7 cellular contexts compared by ENCODE assay signal in the genomic region with DNA sequence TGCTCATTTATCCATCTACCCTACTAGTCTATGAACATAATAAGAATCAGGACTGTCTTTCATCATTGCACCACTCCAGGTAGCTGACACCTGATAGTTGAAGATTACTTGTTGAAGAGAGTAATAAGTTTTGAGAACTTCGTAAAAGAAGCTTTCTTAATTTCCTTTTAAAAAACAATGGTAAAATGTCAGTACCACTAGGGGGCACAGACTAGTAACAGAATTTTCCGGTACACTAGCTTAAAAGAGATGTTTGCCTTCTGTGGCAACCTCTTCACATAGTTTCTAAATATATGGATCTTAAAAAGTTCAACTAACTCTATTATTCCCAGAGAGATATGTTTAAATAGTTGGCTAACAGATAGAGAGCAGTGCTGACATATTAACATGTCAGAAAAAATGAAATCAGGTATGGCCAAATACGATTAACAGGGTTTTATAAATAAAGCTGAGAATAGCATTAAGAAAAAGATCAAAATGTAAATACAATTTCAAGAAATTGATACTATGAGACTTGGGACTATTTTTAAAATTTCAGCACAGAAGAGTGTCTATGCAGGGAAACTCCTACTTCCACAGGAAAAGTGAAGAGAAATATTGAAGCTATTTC. TPM values are rescaled to one million over a fixed set of nuclear protein-coding genes. Genes with fewer than 3 reads are reported as not detected.
A peak's percentile ranks its signal among the peaks of the same experiment; 100 is the strongest.
DNase-seq lines count a peak whose midpoint lies in the region; ATAC-seq, FAIRE-seq and TF ChIP-seq lines count a peak whose summit lies in the region.

No MANE protein-coding gene starts in this region.

- no peaks in the 10 kb centered on the region for H3K9me3 Mint-ChIP-seq in stimulated activated naive CD8-positive, alpha-beta T cell treated with anti-CD3 and anti-CD28 coated beads, Interleukin-15, amount 100 ng/mL, for 72 hours

- no peaks in the 10 kb centered on the region for H3K27me3 ChIP-seq in GM12878 (replicated peaks in 1 of 2; ENCODE audit: control insufficient read depth in 2 of 2, insufficient read depth in 2 of 2, low read length in 1 of 2)
- H3K27me3 ChIP-seq in lung (ENCODE audit: control insufficient read depth, insufficient read depth): no peaks in the 10 kb centered on the region

- H3K36me3 ChIP-seq in GM12878 (ENCODE audit: control insufficient read depth in 2 of 2, insufficient read depth in 2 of 2, low read length in 1 of 2): no peaks in the 10 kb centered on the region
- no peaks in the 10 kb centered on the region for H3K36me3 ChIP-seq in lung (ENCODE audit: control insufficient read depth in 2 of 2, insufficient read depth in 2 of 2, low read length in 2 of 2)

- H3K4me3 ChIP-seq in GM12878 (no peak overlapping the region), lung (no peak overlapping the region)

- H3K27me3 Mint-ChIP-seq in stimulated activated naive CD8-positive, alpha-beta T cell treated with anti-CD3 and anti-CD28 coated beads, Interleukin-15, amount 100 ng/mL, for 72 hours: no peaks in the 10 kb centered on the region

- SMC1A ChIA-PET in GM12878 (lab: Charles Lee; ENCODE audit: uncharacterized antibody, unreplicated experiment): interaction anchor here (0.6 to 15.6 kb wide), 88 partner anchors 8 to 714 kb away, joined by 3 to 446 read pairs (median 4); no protein-coding TSS in a partner anchor

- no peak overlapping the region for H3K27ac Mint-ChIP-seq in stimulated activated naive CD8-positive, alpha-beta T cell treated with anti-CD3 and anti-CD28 coated beads, Interleukin-15, amount 100 ng/mL, for 72 hours

- H3K9ac ChIP-seq in GM12878 (ENCODE audit: control insufficient read depth, insufficient read depth, low read length): no peak overlapping the region

- no peak for TF ChIP-seq POLR2A in GM12878 (IDR thresholded peaks at IDR 0.05; ENCODE audit: low read depth, low read length)

- RAD21 ChIA-PET in GM12878 (lab: Charles Lee; ENCODE audit: unreplicated experiment): interaction anchor here (0.6 to 10.4 kb wide), 72 partner anchors 8 to 772 kb away, joined by 3 to 436 read pairs (median 4); no protein-coding TSS in a partner anchor

- ATAC-seq in GM12878 (no peak), lung (ENCODE audit: insufficient read depth, low FRiP score) (no peak), GM21576 (IDR thresholded peaks at IDR 0.05; ENCODE audit: unreplicated experiment) (no peak), GM18520 (IDR thresholded peaks at IDR 0.05; ENCODE audit: unreplicated experiment) (no peak)
- no peak for ATAC-seq in stimulated activated naive CD8-positive, alpha-beta T cell treated with anti-CD3 and anti-CD28 coated beads, Interleukin-15, amount 100 ng/mL, for 72 hours

- intact Hi-C loops in GM12878 (cut with micrococcal nuclease; ENCODE audit: unreplicated experiment): loop anchor here (1.0 to 10.0 kb wide), 5 partner anchors 204 to 711 kb away; no protein-coding TSS in a partner anchor

- H3K79me2 ChIP-seq in GM12878 (ENCODE audit: control insufficient read depth, insufficient read depth, low read length): peaks cover 5% of the 10 kb centered on the region

- no peaks in the 10 kb centered on the region for H4K20me1 ChIP-seq in GM12878 (ENCODE audit: control insufficient read depth, insufficient read depth)

- no peak for TF ChIP-seq EP300 in GM12878 (IDR thresholded peaks at IDR 0.05; ENCODE audit: borderline replicate concordance in 1 of 2, control insufficient read depth in 1 of 2, low read depth in 2 of 2, low read length in 2 of 2)

- TF ChIP-seq RAD21 in GM12878 (IDR thresholded peaks at IDR 0.05; ENCODE audit: insufficient read depth, low read depth, low read length): peak; percentile 81

- H3K4me1 ChIP-seq in GM12878 (ENCODE audit: control insufficient read depth, insufficient read depth, low read length) (peaks cover 13% of the 10 kb centered on the region), lung (ENCODE audit: control insufficient read depth in 2 of 2, insufficient read depth in 2 of 2, low read length in 2 of 2) (peaks cover 0 to 1% of the 10 kb centered on the region in 2 donors)

- peak; percentile 7 for DNase-seq in G401 (ENCODE audit: low spot score)
- peak; percentile 63 to 83 for DNase-seq in Kasumi-1 (lab: John Stamatoyannopoulos, UW)
- DNase-seq in GM12878 (ENCODE audit: low read depth, low spot score): no peak
- no peak for DNase-seq in lung (ENCODE audit: low spot score)
- DNase-seq in stimulated activated naive CD8-positive, alpha-beta T cell treated with anti-CD3 and anti-CD28 coated beads, Interleukin-15, amount 100 ng/mL, for 72 hours: no peak

- POLR2A ChIA-PET in GM12878 (lab: Charles Lee): interaction anchor here (0.6 to 2.5 kb wide), 6 partner anchors 9 to 517 kb away, joined by 3 to 10 read pairs (median 5); no protein-coding TSS in a partner anchor

- peak; percentile 57 to 70 (median 60); a peak in 5 of 6 replicates for TF ChIP-seq CTCF in GM12878 (IDR thresholded peaks at IDR 0.05 in 2 of 3, conservative IDR thresholded peaks at IDR 0.05 in 1 of 3; ENCODE audit: control insufficient read depth in 2 of 3, extremely low read depth in 1 of 3, insufficient read depth in 1 of 3, low read depth in 3 of 3, low read length in 3 of 3)
- peak; percentile 32 for TF ChIP-seq CTCF in lung (IDR thresholded peaks at IDR 0.05; ENCODE audit: control extremely low read depth, extremely low read depth)

- no peak for FAIRE-seq in GM12878 (lab: Jason Lieb, UNC)

- H3K27ac ChIP-seq in GM12878 (ENCODE audit: control insufficient read depth, insufficient read depth) (no peak overlapping the region), lung (ENCODE audit: low read depth in 1 of 2, low read length in 1 of 2) (no peak overlapping the region)

- H3K4me1 Mint-ChIP-seq in stimulated activated naive CD8-positive, alpha-beta T cell treated with anti-CD3 and anti-CD28 coated beads, Interleukin-15, amount 100 ng/mL, for 72 hours: peaks cover 68% of the 10 kb centered on the region

- no peak overlapping the region for H3K4me2 ChIP-seq in GM12878 (ENCODE audit: control insufficient read depth, insufficient read depth)

- CTCF ChIA-PET in GM12878 (lab: Yijun Ruan, JAX): interaction anchor here (0.5 to 15.7 kb wide), 104 partner anchors 8 to 994 kb away, joined by 3 to 644 read pairs (median 5); no protein-coding TSS in a partner anchor

- 33% methylated on average over 3 of the region's 3 CpGs for WGBS in GM12878 (ENCODE audit: insufficient coverage, insufficient replicate concordance, low lambda C conversion rate, missing lambda C conversion rate)
- WGBS in lung, 2 donors: 30 to 39% methylated on average over 3 of the region's 3 CpGs

- H3K9me3 ChIP-seq in GM12878 (replicated peaks; ENCODE audit: control insufficient read depth, insufficient read depth, low read length) (no peaks in the 10 kb centered on the region), lung (ENCODE audit: control insufficient read depth in 2 of 2, insufficient read depth in 1 of 2, low read length in 1 of 2) (no peaks in the 10 kb centered on the region)

- H3K4me3 Mint-ChIP-seq in stimulated activated naive CD8-positive, alpha-beta T cell treated with anti-CD3 and anti-CD28 coated beads, Interleukin-15, amount 100 ng/mL, for 72 hours: peak overlapping the region in 1 of 2 donors; percentile 37

- in situ Hi-C loops in G401 (cut with HindIII; ENCODE audit: low sequenced_read_pairs) (no loop called here), GM12878 (cut with MboI) (loop anchor here (5.0 kb wide), 2 partner anchors 516 to 566 kb away; no protein-coding TSS in a partner anchor)

- BruUV-seq in GM12878 (replicated peaks; lab: Mats Ljungman, UMichigan): no TSS peak

- no peak overlapping the region for H2AFZ ChIP-seq in GM12878 (ENCODE audit: control insufficient read depth, low read depth, low read length)

TF ChIP-seq in GM12878, 131 proteins besides CTCF, POLR2A, EP300 and RAD21 (continues in another document):
- peak; percentile 90; the same call in 1 of the 2 replicates for TF ChIP-seq SMC3 (IDR thresholded peaks at IDR 0.05; ENCODE audit: borderline replicate concordance, low read length)
- TF ChIP-seq, protein P1, sequence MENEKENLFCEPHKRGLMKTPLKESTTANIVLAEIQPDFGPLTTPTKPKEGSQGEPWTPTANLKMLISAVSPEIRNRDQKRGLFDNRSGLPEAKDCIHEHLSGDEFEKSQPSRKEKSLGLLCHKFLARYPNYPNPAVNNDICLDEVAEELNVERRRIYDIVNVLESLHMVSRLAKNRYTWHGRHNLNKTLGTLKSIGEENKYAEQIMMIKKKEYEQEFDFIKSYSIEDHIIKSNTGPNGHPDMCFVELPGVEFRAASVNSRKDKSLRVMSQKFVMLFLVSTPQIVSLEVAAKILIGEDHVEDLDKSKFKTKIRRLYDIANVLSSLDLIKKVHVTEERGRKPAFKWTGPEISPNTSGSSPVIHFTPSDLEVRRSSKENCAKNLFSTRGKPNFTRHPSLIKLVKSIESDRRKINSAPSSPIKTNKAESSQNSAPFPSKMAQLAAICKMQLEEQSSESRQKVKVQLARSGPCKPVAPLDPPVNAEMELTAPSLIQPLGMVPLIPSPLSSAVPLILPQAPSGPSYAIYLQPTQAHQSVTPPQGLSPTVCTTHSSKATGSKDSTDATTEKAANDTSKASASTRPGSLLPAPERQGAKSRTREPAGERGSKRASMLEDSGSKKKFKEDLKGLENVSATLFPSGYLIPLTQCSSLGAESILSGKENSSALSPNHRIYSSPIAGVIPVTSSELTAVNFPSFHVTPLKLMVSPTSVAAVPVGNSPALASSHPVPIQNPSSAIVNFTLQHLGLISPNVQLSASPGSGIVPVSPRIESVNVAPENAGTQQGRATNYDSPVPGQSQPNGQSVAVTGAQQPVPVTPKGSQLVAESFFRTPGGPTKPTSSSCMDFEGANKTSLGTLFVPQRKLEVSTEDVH (IDR thresholded peaks at IDR 0.05; ENCODE audit: low read depth, partially characterized antibody): no peak

RNA-seq across cellular contexts. Expression of a gene that starts 5.4 kb away (rescaled TPM):
- total RNA-seq in G401 (2014; rRNA removed; shearing (Covaris generic)): not detected in 2 replicates
- total RNA-seq in GM12878 (2013; cell fraction: nucleolus; rRNA removed): 182 and 288 TPM in 2 replicates
- total RNA-seq in GM12878 (2014; rRNA removed): 1.9 and 2.9 TPM in 2 replicates
- total RNA-seq in GM12878 (2014; rRNA removed; fragmentation: Illumina TruSeq; extraction: Trizol): 3.2 and 3.3 TPM in 2 replicates
- total RNA-seq in GM12878 (2021): 4.1 and 5.0 TPM in 2 replicates
- polyA plus RNA-seq in GM12878 (2011; ENCODE audit: low read depth): 2.4 TPM
- polyA plus RNA-seq in GM12878 (2011; rRNA removed): 16.2 TPM in 2 replicates
- 12.9 and 13.7 TPM in 2 replicates for polyA plus RNA-seq in GM12878 (2011; cell fraction: cytosol; rRNA removed)
- polyA plus RNA-seq in GM12878 (2011; cell fraction: nucleus; rRNA removed): 18.0 and 20.3 TPM in 2 replicates
- 4.0 and 6.9 TPM in 2 replicates for polyA plus RNA-seq in GM12878 (2012)
- polyA plus RNA-seq in GM12878 (2014; fragmentation: Illumina TruSeq; extraction: Trizol): 3.1 and 3.7 TPM in 2 replicates
- polyA plus RNA-seq in GM12878 (2014; fragmentation: Nextera tagmentation; extraction: Ambion mirVana): 1 to 10 TPM in 1 of 2 experiments, under 1 TPM in 1; 0.60 to 1.0 TPM
- 2.6 and 2.7 TPM in 2 replicates for polyA plus RNA-seq in GM12878 (2014; rRNA removed)
- 1 to 10 TPM; 3.8 to 3.9 TPM for polyA plus RNA-seq in GM12878 (2016; fragmentation: Nextera tagmentation; extraction: Ambion mirVana)
- polyA minus RNA-seq in GM12878 (2011; rRNA and poly(A)+ RNA removed): 43.2 and 62.1 TPM in 2 replicates
- 7.8 and 14.7 TPM in 2 replicates for polyA minus RNA-seq in GM12878 (2011; cell fraction: cytosol; rRNA and poly(A)+ RNA removed)
- polyA minus RNA-seq in GM12878 (2011; cell fraction: nucleus; rRNA and poly(A)+ RNA removed): 72.7 and 118 TPM in 2 replicates
- total RNA-seq in lung: 1 to 10 TPM in 1 of 2 donors, under 1 TPM in 1; 0.74 to 5.7 TPM
- polyA plus RNA-seq in lung: under 1 TPM; 0.12 to 0.18 TPM

Comparison
In these comparisons a context has a peak if more than half of its experiments do, and no peak if none do; other contexts are left out.
1. DNase-seq: peak in G401 (single experiment) and Kasumi-1 (2 of 2); none in GM12878 (single experiment), lung (single experiment) and stimulated activated naive CD8-positive, alpha-beta T cell treated with anti-CD3 and anti-CD28 coated beads, Interleukin-15, amount 100 ng/mL, for 72 hours (0 of 2).